ENCODE assay signal across 1 cellular context in the genomic region with DNA sequence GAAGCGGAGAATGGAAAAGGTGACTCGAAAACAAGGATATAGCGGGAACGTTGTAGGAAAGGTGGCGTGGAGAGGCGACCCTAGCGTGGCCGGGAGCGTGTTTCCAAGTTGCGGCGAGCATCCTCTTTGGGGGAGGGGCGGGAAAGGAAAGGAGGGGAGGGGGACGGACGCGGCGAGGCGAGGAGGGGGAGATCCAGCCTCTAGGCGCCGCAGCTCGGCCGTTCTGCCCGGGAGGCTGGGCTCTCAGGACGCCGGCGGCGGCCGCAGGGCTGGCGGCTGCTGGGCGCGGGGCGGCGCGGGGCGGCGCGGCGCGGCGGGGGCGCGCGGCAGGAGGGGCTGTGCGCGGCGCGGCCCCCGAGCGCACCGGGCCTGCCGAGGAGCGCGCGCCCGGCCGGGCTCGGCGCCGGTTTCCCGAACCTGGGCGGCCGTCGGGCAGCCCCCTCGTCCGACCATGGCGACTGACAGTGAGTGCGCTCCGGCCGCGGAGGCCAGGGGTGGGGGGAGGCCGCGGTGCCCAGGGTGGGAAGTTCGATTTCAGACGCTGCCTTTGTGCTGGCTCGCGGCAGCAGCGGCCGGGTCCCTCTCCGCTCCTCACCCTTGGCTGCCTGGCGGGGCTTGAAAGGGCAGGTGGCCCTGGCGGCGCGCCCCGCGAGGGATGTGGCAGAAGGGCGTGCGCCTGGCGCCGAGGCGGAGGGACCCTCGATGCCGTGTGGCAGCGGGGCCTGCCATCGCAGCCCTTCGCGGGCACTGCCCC.
TF ChIP-seq lines count a peak whose summit lies in the region.

A gene (plus strand): TSS at position 357 of the 754 bp plus-strand sequence.

TF ChIP-seq in H1, 55 proteins besides CTCF, POLR2A, EP300 and RAD21:
- TF ChIP-seq, protein P1, sequence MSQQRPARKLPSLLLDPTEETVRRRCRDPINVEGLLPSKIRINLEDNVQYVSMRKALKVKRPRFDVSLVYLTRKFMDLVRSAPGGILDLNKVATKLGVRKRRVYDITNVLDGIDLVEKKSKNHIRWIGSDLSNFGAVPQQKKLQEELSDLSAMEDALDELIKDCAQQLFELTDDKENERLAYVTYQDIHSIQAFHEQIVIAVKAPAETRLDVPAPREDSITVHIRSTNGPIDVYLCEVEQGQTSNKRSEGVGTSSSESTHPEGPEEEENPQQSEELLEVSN (IDR thresholded peaks at IDR 0.05), result peak; percentile 55; the same call in 1 of the 2 replicates
- peak; percentile 84 for TF ChIP-seq ASH2L (IDR thresholded peaks at IDR 0.05; ENCODE audit: low read length)
- no peak for TF ChIP-seq CBX8 (IDR thresholded peaks at IDR 0.05; ENCODE audit: borderline replicate concordance, low read depth, low read length)
- no peak for TF ChIP-seq SP2 (IDR thresholded peaks at IDR 0.05; ENCODE audit: low read length)
- peak; percentile 75 for TF ChIP-seq CTBP2 (IDR thresholded peaks at IDR 0.05; ENCODE audit: borderline replicate concordance, insufficient read depth, insufficient read length, low read length)
- 0 out of 4 replicates have a peak, but pooled peaks of 1 of the 2 experiments have one; percentile 29 for TF ChIP-seq SIN3A (conservative IDR thresholded peaks at IDR 0.05 in 1 of 2, IDR thresholded peaks at IDR 0.05 in 1 of 2; ENCODE audit: low read depth in 1 of 2, low read length in 2 of 2)
- TF ChIP-seq, protein P2, sequence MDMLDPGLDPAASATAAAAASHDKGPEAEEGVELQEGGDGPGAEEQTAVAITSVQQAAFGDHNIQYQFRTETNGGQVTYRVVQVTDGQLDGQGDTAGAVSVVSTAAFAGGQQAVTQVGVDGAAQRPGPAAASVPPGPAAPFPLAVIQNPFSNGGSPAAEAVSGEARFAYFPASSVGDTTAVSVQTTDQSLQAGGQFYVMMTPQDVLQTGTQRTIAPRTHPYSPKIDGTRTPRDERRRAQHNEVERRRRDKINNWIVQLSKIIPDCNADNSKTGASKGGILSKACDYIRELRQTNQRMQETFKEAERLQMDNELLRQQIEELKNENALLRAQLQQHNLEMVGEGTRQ (IDR thresholded peaks at IDR 0.05; ENCODE audit: low read length), result no peak
- no peak for TF ChIP-seq POU5F1 (IDR thresholded peaks at IDR 0.05; ENCODE audit: low read depth, low read length)
- TF ChIP-seq, protein P3, sequence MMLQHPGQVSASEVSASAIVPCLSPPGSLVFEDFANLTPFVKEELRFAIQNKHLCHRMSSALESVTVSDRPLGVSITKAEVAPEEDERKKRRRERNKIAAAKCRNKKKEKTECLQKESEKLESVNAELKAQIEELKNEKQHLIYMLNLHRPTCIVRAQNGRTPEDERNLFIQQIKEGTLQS (IDR thresholded peaks at IDR 0.05; ENCODE audit: insufficient read depth, low read depth, low read length), result no peak
- TF ChIP-seq TAF1 (IDR thresholded peaks at IDR 0.05; ENCODE audit: low read depth, low read length), result 0 out of 2 replicates have a peak, but pooled peaks have one; percentile 21
- no peak for TF ChIP-seq TEAD4 (IDR thresholded peaks at IDR 0.05; ENCODE audit: low read depth, low read length)
- no peak for TF ChIP-seq CREB1 (IDR thresholded peaks at IDR 0.05)
- no peak for TF ChIP-seq TCF12 (IDR thresholded peaks at IDR 0.05; ENCODE audit: low read depth, low read length)
- TF ChIP-seq YY1 (IDR thresholded peaks at IDR 0.05; ENCODE audit: low read depth, low read length), result no peak
- TF ChIP-seq PHF8 (conservative IDR thresholded peaks at IDR 0.05; ENCODE audit: low read depth, low read length), result 0 out of 2 replicates have a peak, but pooled peaks have one; percentile 23
- TF ChIP-seq KDM4A (IDR thresholded peaks at IDR 0.05; ENCODE audit: low read depth, low read length, severe bottlenecking), result peak; percentile 93
- TF ChIP-seq RBBP5 (IDR thresholded peaks at IDR 0.05; ENCODE audit: borderline replicate concordance, low read depth, low read length), result peak; percentile 83; the same call in 1 of the 2 replicates
- TF ChIP-seq GTF2F1 (IDR thresholded peaks at IDR 0.05; ENCODE audit: borderline replicate concordance, low read depth, low read length), result no peak
- TF ChIP-seq HDAC2 (IDR thresholded peaks at IDR 0.05; ENCODE audit: borderline replicate concordance in 1 of 2, low read depth in 2 of 2, low read length in 2 of 2), result peak in 1 of 2 experiments; percentile 49; a peak in 1 of 4 replicates
- TF ChIP-seq, protein P4, sequence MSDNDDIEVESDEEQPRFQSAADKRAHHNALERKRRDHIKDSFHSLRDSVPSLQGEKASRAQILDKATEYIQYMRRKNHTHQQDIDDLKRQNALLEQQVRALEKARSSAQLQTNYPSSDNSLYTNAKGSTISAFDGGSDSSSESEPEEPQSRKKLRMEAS (IDR thresholded peaks at IDR 0.05), result peak; percentile 83
- no peak for TF ChIP-seq CHD1 (IDR thresholded peaks at IDR 0.05; ENCODE audit: low read depth, low read length)
